ENCODE assay signal across 1 cellular context in genomic region chr2:226793615-226794014, GRCh38.
TF ChIP-seq lines count a peak whose summit lies in the region.

No MANE protein-coding gene starts in this region.

TF ChIP-seq in GM23338, 12 proteins besides CTCF, POLR2A, EP300 and RAD21:
- TF ChIP-seq, protein P1, sequence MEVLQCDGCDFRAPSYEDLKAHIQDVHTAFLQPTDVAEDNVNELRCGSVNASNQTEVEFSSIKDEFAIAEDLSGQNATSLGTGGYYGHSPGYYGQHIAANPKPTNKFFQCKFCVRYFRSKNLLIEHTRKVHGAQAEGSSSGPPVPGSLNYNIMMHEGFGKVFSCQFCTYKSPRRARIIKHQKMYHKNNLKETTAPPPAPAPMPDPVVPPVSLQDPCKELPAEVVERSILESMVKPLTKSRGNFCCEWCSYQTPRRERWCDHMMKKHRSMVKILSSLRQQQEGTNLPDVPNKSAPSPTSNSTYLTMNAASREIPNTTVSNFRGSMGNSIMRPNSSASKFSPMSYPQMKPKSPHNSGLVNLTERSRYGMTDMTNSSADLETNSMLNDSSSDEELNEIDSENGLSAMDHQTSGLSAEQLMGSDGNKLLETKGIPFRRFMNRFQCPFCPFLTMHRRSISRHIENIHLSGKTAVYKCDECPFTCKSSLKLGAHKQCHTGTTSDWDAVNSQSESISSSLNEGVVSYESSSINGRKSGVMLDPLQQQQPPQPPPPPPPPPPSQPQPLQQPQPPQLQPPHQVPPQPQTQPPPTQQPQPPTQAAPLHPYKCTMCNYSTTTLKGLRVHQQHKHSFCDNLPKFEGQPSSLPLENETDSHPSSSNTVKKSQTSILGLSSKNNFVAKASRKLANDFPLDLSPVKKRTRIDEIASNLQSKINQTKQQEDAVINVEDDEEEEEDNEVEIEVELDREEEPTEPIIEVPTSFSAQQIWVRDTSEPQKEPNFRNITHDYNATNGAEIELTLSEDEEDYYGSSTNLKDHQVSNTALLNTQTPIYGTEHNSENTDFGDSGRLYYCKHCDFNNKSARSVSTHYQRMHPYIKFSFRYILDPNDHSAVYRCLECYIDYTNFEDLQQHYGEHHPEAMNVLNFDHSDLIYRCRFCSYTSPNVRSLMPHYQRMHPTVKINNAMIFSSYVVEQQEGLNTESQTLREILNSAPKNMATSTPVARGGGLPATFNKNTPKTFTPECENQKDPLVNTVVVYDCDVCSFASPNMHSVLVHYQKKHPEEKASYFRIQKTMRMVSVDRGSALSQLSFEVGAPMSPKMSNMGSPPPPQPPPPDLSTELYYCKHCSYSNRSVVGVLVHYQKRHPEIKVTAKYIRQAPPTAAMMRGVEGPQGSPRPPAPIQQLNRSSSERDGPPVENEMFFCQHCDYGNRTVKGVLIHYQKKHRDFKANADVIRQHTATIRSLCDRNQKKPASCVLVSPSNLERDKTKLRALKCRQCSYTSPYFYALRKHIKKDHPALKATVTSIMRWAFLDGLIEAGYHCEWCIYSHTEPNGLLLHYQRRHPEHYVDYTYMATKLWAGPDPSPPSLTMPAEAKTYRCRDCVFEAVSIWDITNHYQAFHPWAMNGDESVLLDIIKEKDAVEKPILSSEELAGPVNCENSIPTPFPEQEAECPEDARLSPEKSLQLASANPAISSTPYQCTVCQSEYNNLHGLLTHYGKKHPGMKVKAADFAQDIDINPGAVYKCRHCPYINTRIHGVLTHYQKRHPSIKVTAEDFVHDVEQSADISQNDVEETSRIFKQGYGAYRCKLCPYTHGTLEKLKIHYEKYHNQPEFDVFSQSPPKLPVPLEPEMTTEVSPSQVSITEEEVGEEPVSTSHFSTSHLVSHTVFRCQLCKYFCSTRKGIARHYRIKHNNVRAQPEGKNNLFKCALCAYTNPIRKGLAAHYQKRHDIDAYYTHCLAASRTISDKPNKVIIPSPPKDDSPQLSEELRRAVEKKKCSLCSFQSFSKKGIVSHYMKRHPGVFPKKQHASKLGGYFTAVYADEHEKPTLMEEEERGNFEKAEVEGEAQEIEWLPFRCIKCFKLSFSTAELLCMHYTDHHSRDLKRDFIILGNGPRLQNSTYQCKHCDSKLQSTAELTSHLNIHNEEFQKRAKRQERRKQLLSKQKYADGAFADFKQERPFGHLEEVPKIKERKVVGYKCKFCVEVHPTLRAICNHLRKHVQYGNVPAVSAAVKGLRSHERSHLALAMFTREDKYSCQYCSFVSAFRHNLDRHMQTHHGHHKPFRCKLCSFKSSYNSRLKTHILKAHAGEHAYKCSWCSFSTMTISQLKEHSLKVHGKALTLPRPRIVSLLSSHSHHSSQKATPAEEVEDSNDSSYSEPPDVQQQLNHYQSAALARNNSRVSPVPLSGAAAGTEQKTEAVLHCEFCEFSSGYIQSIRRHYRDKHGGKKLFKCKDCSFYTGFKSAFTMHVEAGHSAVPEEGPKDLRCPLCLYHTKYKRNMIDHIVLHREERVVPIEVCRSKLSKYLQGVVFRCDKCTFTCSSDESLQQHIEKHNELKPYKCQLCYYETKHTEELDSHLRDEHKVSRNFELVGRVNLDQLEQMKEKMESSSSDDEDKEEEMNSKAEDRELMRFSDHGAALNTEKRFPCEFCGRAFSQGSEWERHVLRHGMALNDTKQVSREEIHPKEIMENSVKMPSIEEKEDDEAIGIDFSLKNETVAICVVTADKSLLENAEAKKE (CRISPR knock-in tag; IDR thresholded peaks at IDR 0.05), result no peak
- no peak for TF ChIP-seq JUNB (IDR thresholded peaks at IDR 0.05; ENCODE audit: unreplicated experiment)
- TF ChIP-seq ZNF114 (CRISPR knock-in tag; IDR thresholded peaks at IDR 0.05), result no peak
- no peak for TF ChIP-seq STAT1 (IDR thresholded peaks at IDR 0.05; ENCODE audit: unreplicated experiment)
- no peak for TF ChIP-seq CREB1 (CRISPR knock-in tag; IDR thresholded peaks at IDR 0.05; ENCODE audit: low read depth)
- no peak for TF ChIP-seq NANOG (IDR thresholded peaks at IDR 0.05; ENCODE audit: borderline replicate concordance)
- TF ChIP-seq, protein P2, sequence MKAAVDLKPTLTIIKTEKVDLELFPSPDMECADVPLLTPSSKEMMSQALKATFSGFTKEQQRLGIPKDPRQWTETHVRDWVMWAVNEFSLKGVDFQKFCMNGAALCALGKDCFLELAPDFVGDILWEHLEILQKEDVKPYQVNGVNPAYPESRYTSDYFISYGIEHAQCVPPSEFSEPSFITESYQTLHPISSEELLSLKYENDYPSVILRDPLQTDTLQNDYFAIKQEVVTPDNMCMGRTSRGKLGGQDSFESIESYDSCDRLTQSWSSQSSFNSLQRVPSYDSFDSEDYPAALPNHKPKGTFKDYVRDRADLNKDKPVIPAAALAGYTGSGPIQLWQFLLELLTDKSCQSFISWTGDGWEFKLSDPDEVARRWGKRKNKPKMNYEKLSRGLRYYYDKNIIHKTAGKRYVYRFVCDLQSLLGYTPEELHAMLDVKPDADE (IDR thresholded peaks at IDR 0.05), result no peak
- no peak for TF ChIP-seq EZH2 (IDR thresholded peaks at IDR 0.05; ENCODE audit: low read depth, unreplicated experiment)
- TF ChIP-seq, protein P3, sequence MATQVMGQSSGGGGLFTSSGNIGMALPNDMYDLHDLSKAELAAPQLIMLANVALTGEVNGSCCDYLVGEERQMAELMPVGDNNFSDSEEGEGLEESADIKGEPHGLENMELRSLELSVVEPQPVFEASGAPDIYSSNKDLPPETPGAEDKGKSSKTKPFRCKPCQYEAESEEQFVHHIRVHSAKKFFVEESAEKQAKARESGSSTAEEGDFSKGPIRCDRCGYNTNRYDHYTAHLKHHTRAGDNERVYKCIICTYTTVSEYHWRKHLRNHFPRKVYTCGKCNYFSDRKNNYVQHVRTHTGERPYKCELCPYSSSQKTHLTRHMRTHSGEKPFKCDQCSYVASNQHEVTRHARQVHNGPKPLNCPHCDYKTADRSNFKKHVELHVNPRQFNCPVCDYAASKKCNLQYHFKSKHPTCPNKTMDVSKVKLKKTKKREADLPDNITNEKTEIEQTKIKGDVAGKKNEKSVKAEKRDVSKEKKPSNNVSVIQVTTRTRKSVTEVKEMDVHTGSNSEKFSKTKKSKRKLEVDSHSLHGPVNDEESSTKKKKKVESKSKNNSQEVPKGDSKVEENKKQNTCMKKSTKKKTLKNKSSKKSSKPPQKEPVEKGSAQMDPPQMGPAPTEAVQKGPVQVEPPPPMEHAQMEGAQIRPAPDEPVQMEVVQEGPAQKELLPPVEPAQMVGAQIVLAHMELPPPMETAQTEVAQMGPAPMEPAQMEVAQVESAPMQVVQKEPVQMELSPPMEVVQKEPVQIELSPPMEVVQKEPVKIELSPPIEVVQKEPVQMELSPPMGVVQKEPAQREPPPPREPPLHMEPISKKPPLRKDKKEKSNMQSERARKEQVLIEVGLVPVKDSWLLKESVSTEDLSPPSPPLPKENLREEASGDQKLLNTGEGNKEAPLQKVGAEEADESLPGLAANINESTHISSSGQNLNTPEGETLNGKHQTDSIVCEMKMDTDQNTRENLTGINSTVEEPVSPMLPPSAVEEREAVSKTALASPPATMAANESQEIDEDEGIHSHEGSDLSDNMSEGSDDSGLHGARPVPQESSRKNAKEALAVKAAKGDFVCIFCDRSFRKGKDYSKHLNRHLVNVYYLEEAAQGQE (IDR thresholded peaks at IDR 0.05; ENCODE audit: unreplicated experiment), result no peak
- no peak for TF ChIP-seq ZNF331 (CRISPR knock-in tag; IDR thresholded peaks at IDR 0.05; ENCODE audit: low read depth)
- no peak for TF ChIP-seq EZH2phosphoT487 (IDR thresholded peaks at IDR 0.05; ENCODE audit: unreplicated experiment)
- no peak for TF ChIP-seq POLR2AphosphoS5 (IDR thresholded peaks at IDR 0.05; ENCODE audit: low read depth)
TF ChIP-seq in GM23338: peak in this region for 0.
